In genomic region chr20:48124960-48125359, GRCh38 we compare ENCODE assay signal across 8 cellular contexts.
"Had no signal": no experiment of that assay in that cellular context is flagged by ENCODE, and none has a peak within 500 bp of the region (broad histone marks: within the 10 kb centered on the region; RNA-seq: fewer than 3 reads in every experiment).

No MANE protein-coding gene starts in this region.

- DNase-seq: H9, HCEC 1CT, IMR-90, KBM-7 had no signal

- H3K4me3 ChIP-seq: GM23338 had no signal

- H3K4me3 Mint-ChIP-seq: GM23338, H9 had no signal

- ATAC-seq: GM23338 had no signal

- H3K27ac Mint-ChIP-seq: GM23338, H9 had no signal

- H3K4me2 ChIP-seq: GM23338 had no signal

- H2AFZ ChIP-seq: GM23338 had no signal

- FAIRE-seq: H1, H54 had no signal

- H3K27ac ChIP-seq: HL-60 had no signal
